Comparison of ENCODE assay signal across 8 cellular contexts in the genomic region with DNA sequence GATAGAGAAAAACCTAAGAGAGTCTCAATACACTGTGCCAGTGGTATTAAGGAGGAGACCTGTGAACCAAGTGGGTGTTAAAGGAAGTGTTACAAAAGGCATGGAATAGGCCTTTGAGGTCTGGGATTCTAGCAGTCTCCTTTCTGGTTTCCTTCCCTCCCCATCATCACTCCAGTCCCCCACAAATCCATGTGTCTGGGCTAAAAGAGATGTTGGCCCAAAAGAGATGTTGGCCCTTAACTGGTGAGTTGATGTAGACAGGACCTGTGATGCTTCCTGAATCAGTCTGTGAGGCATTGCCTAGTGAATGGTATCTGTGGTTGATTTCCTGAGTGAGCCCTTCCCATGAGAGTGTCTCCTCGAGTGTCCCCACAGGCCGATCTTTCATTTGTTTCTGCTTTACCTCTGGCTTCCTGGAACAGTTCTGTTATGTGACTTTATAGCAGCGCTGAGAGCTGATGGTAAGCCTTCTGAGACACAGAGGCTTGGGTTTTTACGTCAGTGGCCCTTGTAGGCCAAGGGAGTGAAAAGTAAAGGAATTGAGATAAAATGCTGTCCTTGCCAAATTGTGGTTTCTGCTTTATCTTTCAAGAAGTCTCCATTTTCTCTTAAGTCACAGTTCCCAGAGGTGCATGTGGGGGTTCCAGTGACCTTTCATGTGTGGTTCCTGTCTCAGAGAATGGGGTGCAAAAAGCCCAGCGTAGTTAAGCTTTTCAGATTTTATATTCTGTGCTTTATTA.
DNase-seq lines count a peak whose midpoint lies in the region; ATAC-seq and TF ChIP-seq lines count a peak whose summit lies in the region.

No MANE protein-coding gene starts in this region.

- no peak overlapping the region for H3K4me3 ChIP-seq in HUES48 (ENCODE audit: low read depth, low read length)
- peak overlapping the region; percentile 8 to 25 (median 20) for H3K4me3 ChIP-seq in stomach

- H3K27ac ChIP-seq in HUES48 (ENCODE audit: low read depth, low read length) (peak overlapping the region; percentile 39), stomach (peak overlapping the region; percentile 82 to 93 (median 86))

- DNase-seq in activated T-helper 2 cell treated with anti-CD3 and anti-CD28 coated beads, Interferon-gamma antibody, Interleukin-2, Interleukin-4, amounts not matched to agents 10 μg/mL and 5 μg/mL and 100 μg/mL, durations not matched to agents 14 hours and 24 hours and 36 hours (ENCODE audit: low spot score), result peak; percentile 50
- DNase-seq in immature natural killer cell (peak; percentile 73 to 80 (median 76)), stomach (no peak), nucleus accumbens (lab: John Stamatoyannopoulos, UW) (no peak), GOT3 (lab: John Stamatoyannopoulos, UW) (no peak)

- intact Hi-C loops in activated T-helper 2 cell treated with anti-CD3 and anti-CD28 coated beads, Interferon-gamma antibody, Interleukin-2, Interleukin-4, amounts not matched to agents 10 μg/mL and 5 μg/mL and 100 μg/mL, durations not matched to agents 14 hours and 24 hours and 36 hours (cut with micrococcal nuclease), result loop anchor here (1.0 to 5.0 kb wide), 7 partner anchors 17 to 940 kb away; no protein-coding TSS in a partner anchor
- intact Hi-C loops in stomach (cut with DNase I; ENCODE audit: low total_unique reads), result no loop called here

- H3K27me3 ChIP-seq in HUES48 (ENCODE audit: control insufficient read depth, insufficient read depth, low read length) (no peaks in the 10 kb centered on the region), stomach (no peaks in the 10 kb centered on the region)

- peaks cover 9% of the 10 kb centered on the region; the same call in 1 of the 2 replicates for H3K36me3 ChIP-seq in HUES48 (ENCODE audit: control insufficient read depth, insufficient read depth, low read length)
- peaks cover 14 to 39% (median 33%) of the 10 kb centered on the region in 4 donors for H3K36me3 ChIP-seq in stomach

- H3K27ac Mint-ChIP-seq in activated T-helper 2 cell treated with anti-CD3 and anti-CD28 coated beads, Interferon-gamma antibody, Interleukin-2, Interleukin-4, amounts not matched to agents 10 μg/mL and 5 μg/mL and 100 μg/mL, durations not matched to agents 14 hours and 24 hours and 36 hours, result peak overlapping the region; percentile 98
- peak overlapping the region; percentile 97 to 100 (median 99) for H3K27ac Mint-ChIP-seq in immature natural killer cell

- TF ChIP-seq EP300 in stomach (IDR thresholded peaks at IDR 0.05), result no peak

- H3K27me3 Mint-ChIP-seq in activated T-helper 2 cell treated with anti-CD3 and anti-CD28 coated beads, Interferon-gamma antibody, Interleukin-2, Interleukin-4, amounts not matched to agents 10 μg/mL and 5 μg/mL and 100 μg/mL, durations not matched to agents 14 hours and 24 hours and 36 hours (ENCODE audit: low read depth), result no peaks in the 10 kb centered on the region
- peaks cover 5 to 39% (median 6%) of the 10 kb centered on the region in 3 donors for H3K27me3 Mint-ChIP-seq in immature natural killer cell (ENCODE audit: low read depth in 3 of 3)

- H3K9me3 ChIP-seq in HUES48 (ENCODE audit: control insufficient read depth, insufficient read depth, low read length), result no peaks in the 10 kb centered on the region
- H3K9me3 ChIP-seq in stomach, result no peaks in the 10 kb centered on the region

- H3K9ac ChIP-seq in HUES48 (ENCODE audit: low read depth, low read length), result 0 out of 2 replicates have a peak overlapping the region, but pooled peaks have one; percentile 13

- ATAC-seq in GM19351 (IDR thresholded peaks at IDR 0.05; ENCODE audit: unreplicated experiment) (peak; percentile 23), HG02981 (IDR thresholded peaks at IDR 0.05; ENCODE audit: unreplicated experiment) (no peak)

- no peaks in the 10 kb centered on the region for H3K9me3 Mint-ChIP-seq in activated T-helper 2 cell treated with anti-CD3 and anti-CD28 coated beads, Interferon-gamma antibody, Interleukin-2, Interleukin-4, amounts not matched to agents 10 μg/mL and 5 μg/mL and 100 μg/mL, durations not matched to agents 14 hours and 24 hours and 36 hours
- H3K9me3 Mint-ChIP-seq in immature natural killer cell, result no peaks in the 10 kb centered on the region

- peaks cover 78% of the 10 kb centered on the region for H3K4me1 Mint-ChIP-seq in activated T-helper 2 cell treated with anti-CD3 and anti-CD28 coated beads, Interferon-gamma antibody, Interleukin-2, Interleukin-4, amounts not matched to agents 10 μg/mL and 5 μg/mL and 100 μg/mL, durations not matched to agents 14 hours and 24 hours and 36 hours (ENCODE audit: low read depth)
- peaks cover 78 to 100% of the 10 kb centered on the region in 2 donors for H3K4me1 Mint-ChIP-seq in immature natural killer cell

- 7 to 29% (median 9%) methylated on average over 5 of the region's 5 CpGs for WGBS in stomach, 5 donors

- TF ChIP-seq CTCF in stomach (IDR thresholded peaks at IDR 0.05), result no peak

- TF ChIP-seq POLR2A in stomach (IDR thresholded peaks at IDR 0.05), result no peak

- H3K36me3 Mint-ChIP-seq in activated T-helper 2 cell treated with anti-CD3 and anti-CD28 coated beads, Interferon-gamma antibody, Interleukin-2, Interleukin-4, amounts not matched to agents 10 μg/mL and 5 μg/mL and 100 μg/mL, durations not matched to agents 14 hours and 24 hours and 36 hours (ENCODE audit: low read depth), result peaks cover 47% of the 10 kb centered on the region
- peaks cover 14 to 34% (median 20%) of the 10 kb centered on the region in 3 donors for H3K36me3 Mint-ChIP-seq in immature natural killer cell

- peaks cover 13% of the 10 kb centered on the region for H3K4me1 ChIP-seq in HUES48 (ENCODE audit: control insufficient read depth, insufficient read depth, low read length)
- peaks cover 57 to 82% (median 71%) of the 10 kb centered on the region in 4 donors for H3K4me1 ChIP-seq in stomach

- peak overlapping the region; percentile 80 for H3K4me3 Mint-ChIP-seq in activated T-helper 2 cell treated with anti-CD3 and anti-CD28 coated beads, Interferon-gamma antibody, Interleukin-2, Interleukin-4, amounts not matched to agents 10 μg/mL and 5 μg/mL and 100 μg/mL, durations not matched to agents 14 hours and 24 hours and 36 hours (ENCODE audit: low read depth)
- peak overlapping the region; percentile 79 to 91 (median 83) for H3K4me3 Mint-ChIP-seq in immature natural killer cell

Comparison
In these comparisons a context has a peak if more than half of its experiments do, and no peak if none do; other contexts are left out.
1. DNase-seq: peak in activated T-helper 2 cell treated with anti-CD3 and anti-CD28 coated beads, Interferon-gamma antibody, Interleukin-2, Interleukin-4, amounts not matched to agents 10 μg/mL and 5 μg/mL and 100 μg/mL, durations not matched to agents 14 hours and 24 hours and 36 hours (single experiment) and immature natural killer cell (3 of 3); none in stomach (single experiment), nucleus accumbens (0 of 56) and GOT3 (single experiment).